8 cellular contexts compared by ENCODE assay signal in the genomic region with DNA sequence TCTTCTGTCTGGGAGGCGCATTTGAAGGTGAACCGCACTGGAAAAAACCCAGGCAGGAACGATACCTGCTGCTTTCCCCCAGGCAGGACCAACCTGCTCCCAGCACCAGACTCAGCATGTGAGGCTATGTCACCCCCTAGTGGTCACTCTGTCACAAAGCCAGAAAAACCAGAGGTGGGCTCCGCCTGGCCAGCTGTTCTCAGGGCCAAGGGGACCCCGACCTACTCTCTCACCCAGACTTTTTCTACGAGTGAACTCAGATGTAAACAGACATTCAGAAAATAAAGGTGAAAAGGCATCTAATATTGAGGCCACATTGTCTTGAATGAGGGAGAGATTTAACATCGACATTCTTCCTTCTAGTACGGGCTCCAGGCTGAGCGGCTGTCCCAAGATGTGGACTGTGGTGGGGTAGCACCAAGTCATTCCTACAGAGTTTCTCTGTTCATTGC.
DNase-seq lines count a peak whose midpoint lies in the region; ATAC-seq and TF ChIP-seq lines count a peak whose summit lies in the region.

No MANE protein-coding gene starts in this region.

- no peaks in the 10 kb centered on the region for H3K27me3 Mint-ChIP-seq in activated CD8-positive, alpha-beta memory T cell treated with anti-CD3 and anti-CD28 coated beads, Interleukin-2, amount 10 ng/mL, durations not matched to agents 7 days and 5 days

- peaks cover 23% of the 10 kb centered on the region for H3K4me1 Mint-ChIP-seq in activated CD8-positive, alpha-beta memory T cell treated with anti-CD3 and anti-CD28 coated beads, Interleukin-2, amount 10 ng/mL, durations not matched to agents 7 days and 5 days

- CTCF ChIA-PET in activated CD8-positive, alpha-beta memory T cell treated with anti-CD3 and anti-CD28 coated beads, Interleukin-2, amount 10 ng/mL, durations not matched to agents 7 days and 5 days (lab: Charles Lee): interaction anchor here (0.7 to 5.7 kb wide), 31 partner anchors 8 to 515 kb away, joined by 3 to 37 read pairs (median 4); no protein-coding TSS in a partner anchor

- H3K36me3 Mint-ChIP-seq in activated CD8-positive, alpha-beta memory T cell treated with anti-CD3 and anti-CD28 coated beads, Interleukin-2, amount 10 ng/mL, durations not matched to agents 7 days and 5 days: no peaks in the 10 kb centered on the region

- no peaks in the 10 kb centered on the region for H3K9me3 ChIP-seq in thoracic aorta

- no peak overlapping the region for H3K27ac ChIP-seq in thoracic aorta

- no peaks in the 10 kb centered on the region for H3K27me3 ChIP-seq in thoracic aorta (replicated peaks; ENCODE audit: insufficient read depth)

- peak; percentile 92 for TF ChIP-seq CTCF in thoracic aorta (IDR thresholded peaks at IDR 0.05)

- no peaks in the 10 kb centered on the region for H3K36me3 ChIP-seq in thoracic aorta

- H3K4me3 Mint-ChIP-seq in activated CD8-positive, alpha-beta memory T cell treated with anti-CD3 and anti-CD28 coated beads, Interleukin-2, amount 10 ng/mL, durations not matched to agents 7 days and 5 days: no peak overlapping the region

- H3K27ac Mint-ChIP-seq in activated CD8-positive, alpha-beta memory T cell treated with anti-CD3 and anti-CD28 coated beads, Interleukin-2, amount 10 ng/mL, durations not matched to agents 7 days and 5 days: no peak overlapping the region

- H3K4me1 ChIP-seq in thoracic aorta (ENCODE audit: control insufficient read depth in 1 of 2, low read depth in 2 of 2): peaks cover 23 to 49% of the 10 kb centered on the region in 2 donors

- ATAC-seq in HG02759 (IDR thresholded peaks at IDR 0.05; ENCODE audit: unreplicated experiment) (peak; percentile 56), thoracic aorta (ENCODE audit: insufficient number of reproducible peaks, low FRiP score, low read depth) (no peak), HG03457 (IDR thresholded peaks at IDR 0.05; ENCODE audit: unreplicated experiment) (no peak)
- peak; percentile 59 for ATAC-seq in activated CD8-positive, alpha-beta memory T cell treated with anti-CD3 and anti-CD28 coated beads, Interleukin-2, amount 10 ng/mL, durations not matched to agents 7 days and 5 days

- DNase-seq in DMS79 (lab: John Stamatoyannopoulos, UW) (peak; percentile 27), NCI-H510A (lab: John Stamatoyannopoulos, UW) (peak; percentile 29), epidermal melanocyte (ENCODE audit: insufficient read length, low spot score) (peak; percentile 53), myocyte (ENCODE audit: low read depth) (peak; percentile 73), thoracic aorta (ENCODE audit: low spot score) (no peak)
- DNase-seq in activated CD8-positive, alpha-beta memory T cell treated with anti-CD3 and anti-CD28 coated beads, Interleukin-2, amount 10 ng/mL, durations not matched to agents 7 days and 5 days: peak; percentile 71

- H3K9me3 Mint-ChIP-seq in activated CD8-positive, alpha-beta memory T cell treated with anti-CD3 and anti-CD28 coated beads, Interleukin-2, amount 10 ng/mL, durations not matched to agents 7 days and 5 days (ENCODE audit: low read depth): no peaks in the 10 kb centered on the region

- H3K4me3 ChIP-seq in thoracic aorta: no peak overlapping the region

Comparison
In these comparisons a context has a peak if more than half of its experiments do, and no peak if none do; other contexts are left out.
1. ATAC-seq: peak in HG02759 (single experiment) and activated CD8-positive, alpha-beta memory T cell treated with anti-CD3 and anti-CD28 coated beads, Interleukin-2, amount 10 ng/mL, durations not matched to agents 7 days and 5 days (single experiment); none in thoracic aorta (single experiment) and HG03457 (single experiment).